ENCODE assay signal across 8 cellular contexts in the genomic region with DNA sequence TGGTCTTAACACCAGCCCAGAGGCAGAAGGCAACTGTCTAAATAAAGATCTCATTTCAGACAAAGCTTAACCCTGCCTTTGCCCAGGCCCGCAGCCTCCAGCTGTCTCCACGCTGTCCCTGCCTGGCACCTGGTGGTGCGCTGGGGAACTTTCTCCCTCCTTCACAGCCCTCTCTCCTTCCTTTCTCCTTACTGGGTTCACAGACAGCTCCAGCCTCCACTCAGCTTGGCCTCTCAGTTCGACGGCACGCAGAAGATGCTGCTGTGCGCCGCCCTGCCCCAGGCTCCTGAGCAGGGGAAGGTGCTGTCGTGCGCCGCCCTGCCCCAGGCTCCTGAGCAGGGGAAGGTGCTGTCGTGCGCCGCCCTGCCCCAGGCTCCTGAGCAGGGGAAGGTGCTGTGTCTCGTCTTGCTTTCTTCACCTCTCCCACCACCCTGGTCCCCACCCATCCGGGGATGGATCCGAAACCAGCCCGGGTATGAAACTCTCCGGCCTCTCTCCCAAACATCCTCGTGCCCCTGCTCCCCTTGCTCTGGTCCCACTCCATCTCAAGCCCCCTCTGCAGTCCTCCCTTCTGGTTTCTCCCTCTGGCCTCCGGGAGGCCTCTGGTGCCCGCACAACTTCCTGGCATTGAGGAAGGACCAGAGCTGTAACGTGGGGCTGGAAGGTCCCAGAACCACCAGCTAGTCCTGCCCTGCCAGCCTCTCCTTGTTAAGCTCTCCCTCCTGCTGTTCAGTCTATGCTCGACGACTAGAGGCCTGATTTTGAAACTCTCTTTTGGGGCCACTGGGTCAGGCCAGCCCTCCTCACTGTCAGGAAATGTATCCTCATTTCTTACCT. TPM values are rescaled to one million over a fixed set of nuclear protein-coding genes. Genes with fewer than 3 reads are reported as not detected.
A peak's percentile ranks its signal among the peaks of the same experiment; 100 is the strongest.
DNase-seq lines count a peak whose midpoint lies in the region; ATAC-seq, FAIRE-seq and TF ChIP-seq lines count a peak whose summit lies in the region.

No MANE protein-coding gene starts in this region.

- TF ChIP-seq CTCF in BJ (IDR thresholded peaks at IDR 0.05; ENCODE audit: insufficient read depth, low read depth, low read length) (peak; percentile 44), LNCaP clone FGC (IDR thresholded peaks at IDR 0.05; ENCODE audit: control insufficient read depth, extremely low read depth, insufficient read depth) (peak; percentile 59), kidney (IDR thresholded peaks at IDR 0.05; ENCODE audit: borderline replicate concordance, extremely low read depth, insufficient read depth) (no peak)
- TF ChIP-seq CTCF in activated CD8-positive, alpha-beta T cell treated with anti-CD3 and anti-CD28 coated beads for 36 hours (IDR thresholded peaks at IDR 0.05), result peak; percentile 57

- H3K27me3 ChIP-seq in BJ (ENCODE audit: control insufficient read depth, insufficient read depth, low read length), result peaks cover 2% of the 10 kb centered on the region; the same call in 1 of the 2 replicates

- no peak overlapping the region for H3K4me3 Mint-ChIP-seq in activated CD8-positive, alpha-beta T cell treated with anti-CD3 and anti-CD28 coated beads for 36 hours

- no peak overlapping the region for H3K27ac ChIP-seq in kidney (ENCODE audit: low read depth in 2 of 2, low read length in 2 of 2)

- H3K9me3 Mint-ChIP-seq in activated CD8-positive, alpha-beta T cell treated with anti-CD3 and anti-CD28 coated beads for 36 hours, result no peaks in the 10 kb centered on the region

- POLR2A ChIA-PET in BJ (lab: Charles Lee), result no interaction called here
- POLR2A ChIA-PET in activated CD8-positive, alpha-beta T cell treated with anti-CD3 and anti-CD28 coated beads for 36 hours (lab: Charles Lee), result interaction anchor here (0.6 to 1.7 kb wide), 4 partner anchors 12 to 119 kb away, joined by 3 to 6 read pairs (median 4); no protein-coding TSS in a partner anchor

- H3K36me3 ChIP-seq in BJ (ENCODE audit: control insufficient read depth, insufficient read depth, low read length), result no peaks in the 10 kb centered on the region
- H3K36me3 ChIP-seq in kidney (ENCODE audit: control insufficient read depth in 1 of 2, insufficient read depth in 2 of 2, low read length in 2 of 2), result no peaks in the 10 kb centered on the region

- H3K4me3 ChIP-seq in BJ (ENCODE audit: low read depth, low read length) (no peak overlapping the region), LNCaP clone FGC (ENCODE audit: low read depth, low read length) (no peak overlapping the region), kidney (ENCODE audit: low read length in 2 of 2) (no peak overlapping the region)

- no peak overlapping the region for H3K27ac Mint-ChIP-seq in activated CD8-positive, alpha-beta T cell treated with anti-CD3 and anti-CD28 coated beads for 36 hours

- ATAC-seq in activated CD8-positive, alpha-beta T cell treated with anti-CD3 and anti-CD28 coated beads for 36 hours, result peak; percentile 78
- no peak for ATAC-seq in GM21381 (IDR thresholded peaks at IDR 0.05; ENCODE audit: unreplicated experiment)
- ATAC-seq in HG03039 (IDR thresholded peaks at IDR 0.05; ENCODE audit: unreplicated experiment), result no peak

- DNase-seq in BJ (ENCODE audit: low read depth), result no peak
- DNase-seq in LNCaP clone FGC (ENCODE audit: low read depth), result no peak
- peak; percentile 67 for DNase-seq in activated CD8-positive, alpha-beta T cell treated with anti-CD3 and anti-CD28 coated beads for 36 hours
- DNase-seq in left kidney (ENCODE audit: low read depth, low spot score), result peak; percentile 89
- no peak for DNase-seq in kidney
- DNase-seq in urothelium cell line (ENCODE audit: low spot score), result no peak

- FAIRE-seq in kidney (lab: Jason Lieb, UNC) (no peak), urothelium cell line (lab: Jason Lieb, UNC) (no peak)

- intact Hi-C loops in activated CD8-positive, alpha-beta T cell treated with anti-CD3 and anti-CD28 coated beads for 36 hours (cut with micrococcal nuclease), result no loop called here
- intact Hi-C loops in kidney (cut with DNase I), result no loop called here

- no peak overlapping the region for H3K9ac ChIP-seq in kidney (ENCODE audit: low read length in 2 of 2)

- CTCF ChIA-PET in BJ (lab: Yijun Ruan, JAX), result interaction anchor here (0.9 to 7.1 kb wide), 6 partner anchors 8 to 118 kb away, joined by 3 to 80 read pairs (median 4); no protein-coding TSS in a partner anchor
- CTCF ChIA-PET in activated CD8-positive, alpha-beta T cell treated with anti-CD3 and anti-CD28 coated beads for 36 hours (lab: Charles Lee), result interaction anchor here (0.6 to 2.3 kb wide), 18 partner anchors 8 to 118 kb away, joined by 3 to 14 read pairs (median 4); no protein-coding TSS in a partner anchor

- no peaks in the 10 kb centered on the region for H3K36me3 Mint-ChIP-seq in activated CD8-positive, alpha-beta T cell treated with anti-CD3 and anti-CD28 coated beads for 36 hours (ENCODE audit: low read depth)

- no peaks in the 10 kb centered on the region for H3K9me3 ChIP-seq in kidney (ENCODE audit: control insufficient read depth in 1 of 2, low read length in 2 of 2)

- peaks cover 3% of the 10 kb centered on the region for H3K27me3 Mint-ChIP-seq in activated CD8-positive, alpha-beta T cell treated with anti-CD3 and anti-CD28 coated beads for 36 hours

- peaks cover 0 to 4% of the 10 kb centered on the region in 2 donors for H3K4me1 ChIP-seq in kidney (ENCODE audit: control insufficient read depth in 1 of 2, insufficient read depth in 1 of 2, low read depth in 1 of 2, low read length in 2 of 2)

- peaks cover 6% of the 10 kb centered on the region for H3K4me1 Mint-ChIP-seq in activated CD8-positive, alpha-beta T cell treated with anti-CD3 and anti-CD28 coated beads for 36 hours (ENCODE audit: low read depth)

RNA-seq across cellular contexts. Expression of a gene that starts 22.9 kb away (rescaled TPM):
- 41.2 and 42.3 TPM in 2 replicates for polyA plus RNA-seq in BJ (2011; rRNA removed)
- polyA minus RNA-seq in BJ (2011; rRNA and poly(A)+ RNA removed), result 22.1 and 25.9 TPM in 2 replicates
- 10 to 100 TPM; 24.9 to 26.8 TPM for total RNA-seq in activated CD8-positive, alpha-beta T cell treated with anti-CD3 and anti-CD28 coated beads for 36 hours
- total RNA-seq in kidney, result 19.5 TPM
- 13.3 TPM for polyA plus RNA-seq in kidney (ENCODE audit: insufficient read depth, low read depth, low replicate concordance)

Comparison
In these comparisons a context has a peak if more than half of its experiments do, and no peak if none do; other contexts are left out.
1. DNase-seq: peak in activated CD8-positive, alpha-beta T cell treated with anti-CD3 and anti-CD28 coated beads for 36 hours (single experiment) and left kidney (single experiment); none in BJ (single experiment), LNCaP clone FGC (single experiment), kidney (single experiment) and urothelium cell line (single experiment).